ENCODE assay signal across 8 cellular contexts in genomic region chr6:106089981-106090380, GRCh38. TPM values are rescaled to one million over a fixed set of nuclear protein-coding genes. Genes with fewer than 3 reads are reported as not detected.
DNase-seq lines count a peak whose midpoint lies in the region; ATAC-seq, FAIRE-seq and TF ChIP-seq lines count a peak whose summit lies in the region.

No MANE protein-coding gene starts in this region.

- peak overlapping the region; percentile 20 to 72 (median 60) for H3K4me3 Mint-ChIP-seq in T-cell

- CTCF ChIA-PET in A549 (lab: Yijun Ruan, JAX) = interaction anchor here (0.6 to 1.9 kb wide), 7 partner anchors 9 to 658 kb away, joined by 3 to 9 read pairs (median 4); no protein-coding TSS in a partner anchor
- CTCF ChIA-PET in T-cell (lab: Charles Lee) = interaction anchor here (0.6 to 2.5 kb wide), 18 partner anchors 9 to 358 kb away, joined by 3 to 49 read pairs (median 4); no protein-coding TSS in a partner anchor

- peaks cover 75 to 92% (median 77%) of the 10 kb centered on the region in 3 donors for H3K4me1 Mint-ChIP-seq in T-cell

- TF ChIP-seq EP300 in A549 (IDR thresholded peaks at IDR 0.05) = no peak

- POLR2A ChIA-PET in A549 (lab: Yijun Ruan, JAX) (no interaction called here), T-cell (lab: Charles Lee) (interaction anchor here (0.6 to 1.2 kb wide), 4 partner anchors 12 to 608 kb away, joined by 3 to 4 read pairs (median 4); no protein-coding TSS in a partner anchor)

- H3K9me3 Mint-ChIP-seq in T-cell = no peaks in the 10 kb centered on the region

- H3K4me1 ChIP-seq in A549 = peaks cover 30% of the 10 kb centered on the region

- no peaks in the 10 kb centered on the region for H3K9me3 ChIP-seq in A549

- 74% methylated on average over 4 of the region's 4 CpGs for WGBS in A549 (ENCODE audit: missing lambda C conversion rate)

- H3K4me3 ChIP-seq in A549 = peak overlapping the region; percentile 67; the same call in 1 of the 3 replicates
- H3K4me3 ChIP-seq in fibroblast of mammary gland (ENCODE audit: control insufficient read depth, low read depth, low read length) = peak overlapping the region; percentile 16

- TF ChIP-seq CTCF in A549 (IDR thresholded peaks at IDR 0.05) (no peak), fibroblast of mammary gland (conservative IDR thresholded peaks at IDR 0.05; ENCODE audit: control insufficient read depth, insufficient read depth, low read depth, low read length) (peak; percentile 28)

- TF ChIP-seq RAD21 in A549 (conservative IDR thresholded peaks at IDR 0.05 in 1 of 2, IDR thresholded peaks at IDR 0.05 in 1 of 2) = peak; percentile 25 to 35; a peak in 3 of 5 replicates

- no peak for ATAC-seq in A549
- ATAC-seq in T-cell (replicated peaks in 1 of 4) = peak in 1 of 4 experiments; percentile 35
- no peak for ATAC-seq in HG02885 (IDR thresholded peaks at IDR 0.05; ENCODE audit: poor library complexity, unreplicated experiment)
- no peak for ATAC-seq in HG03025 (IDR thresholded peaks at IDR 0.05; ENCODE audit: low FRiP score, unreplicated experiment)

- TF ChIP-seq POLR2A in A549 (IDR thresholded peaks at IDR 0.05; ENCODE audit: low read length) = no peak
- no peak for TF ChIP-seq POLR2A in GM12892 (IDR thresholded peaks at IDR 0.05; ENCODE audit: low read depth, low read length)

- peak overlapping the region; percentile 8 to 88; a peak in 2 of 6 replicates for H3K27ac ChIP-seq in A549

- peaks cover 3% of the 10 kb centered on the region for H3K36me3 Mint-ChIP-seq in T-cell

- H3K27ac Mint-ChIP-seq in T-cell = peak overlapping the region; percentile 13 to 81

- H3K27me3 Mint-ChIP-seq in T-cell = peaks cover 15 to 38% of the 10 kb centered on the region in 2 donors

- no peak for FAIRE-seq in A549 (lab: Jason Lieb, UNC)
- FAIRE-seq in GM12892 (lab: Jason Lieb, UNC) = peak; percentile 79

- peak overlapping the region; percentile 97 for H3K4me2 ChIP-seq in A549

- DNase-seq in A549 (ENCODE audit: low read depth in 1 of 2, low spot score in 1 of 2) = no peak
- DNase-seq in GM12892 (ENCODE audit: insufficient read length) = no peak
- DNase-seq in T-cell = no peak
- DNase-seq in fibroblast of mammary gland (ENCODE audit: low read depth) = peak; percentile 72
- DNase-seq in activated effector memory CD4-positive, alpha-beta T cell treated with anti-CD3 and anti-CD28 coated beads, Interleukin-2, amount 50 U/mL, for 16 hours = no peak
- DNase-seq in islet precursor cell = no peak

TF ChIP-seq in A549, 52 proteins besides CTCF, POLR2A, EP300 and RAD21:
- TF ChIP-seq CBX2 (IDR thresholded peaks at IDR 0.05; ENCODE audit: borderline replicate concordance, low read depth) = no peak
- TF ChIP-seq JUN (IDR thresholded peaks at IDR 0.05) = no peak
- TF ChIP-seq NPAS2 (CRISPR knock-in tag; IDR thresholded peaks at IDR 0.05; ENCODE audit: borderline replicate concordance) = no peak
- TF ChIP-seq HOXB13 (CRISPR knock-in tag; IDR thresholded peaks at IDR 0.05; ENCODE audit: low read depth) = no peak
- TF ChIP-seq USF2 (IDR thresholded peaks at IDR 0.05) = no peak
- TF ChIP-seq MYC (IDR thresholded peaks at IDR 0.05; ENCODE audit: borderline replicate concordance, low read length) = no peak
- no peak for TF ChIP-seq MAX (IDR thresholded peaks at IDR 0.05)
- TF ChIP-seq NFE2L2 (conservative IDR thresholded peaks at IDR 0.05; ENCODE audit: low read length) = no peak
- TF ChIP-seq PHF8 (IDR thresholded peaks at IDR 0.05; ENCODE audit: borderline replicate concordance, low read depth) = no peak
- TF ChIP-seq ESRRA (IDR thresholded peaks at IDR 0.05; ENCODE audit: borderline replicate concordance, low read length) = no peak
- TF ChIP-seq HEYL (CRISPR knock-in tag; IDR thresholded peaks at IDR 0.05) = no peak
- no peak for TF ChIP-seq KDM1A (IDR thresholded peaks at IDR 0.05; ENCODE audit: low read depth)
- TF ChIP-seq HMGXB4 (CRISPR knock-in tag; IDR thresholded peaks at IDR 0.05; ENCODE audit: borderline replicate concordance) = no peak
- no peak for TF ChIP-seq MAZ (IDR thresholded peaks at IDR 0.05; ENCODE audit: borderline replicate concordance, low read depth, low read length)

RNA-seq across cellular contexts. Expression of gene PRDM1, which starts 3.8 kb away (rescaled TPM):
- polyA plus RNA-seq in A549 (2011; rRNA removed) (9.0 and 11.2 TPM in 2 replicates), A549 (2017; fragmentation: RNase III; extraction: RNeasy Plus Mini Kit Qiagen cat#74134 plus additional on column Dnase treatment) (2.5 to 3.0 TPM (median 2.6 TPM) in 3 replicates)
- polyA plus RNA-seq in A549 (2012; cell fraction: cytosol; rRNA removed) = 6.1 and 8.7 TPM in 2 replicates
- polyA plus RNA-seq in A549 (2012; cell fraction: nucleus; rRNA removed) = 19.1 and 19.2 TPM in 2 replicates
- polyA minus RNA-seq in A549 (2011; rRNA and poly(A)+ RNA removed) = 29.0 and 29.1 TPM in 2 replicates
- 12.7 TPM for polyA plus RNA-seq in GM12892 (2012; ENCODE audit: missing spikeins)
- 100 to 1,000 TPM in 1 of 5 donors, 10 to 100 TPM in 4; 21.9 to 108 (median 30.6) TPM for total RNA-seq in T-cell
